In genomic region chr19:55640577-55641375, GRCh38 we compare ENCODE assay signal across 8 cellular contexts.
A peak's percentile ranks its signal among the peaks of the same experiment; 100 is the strongest.
DNase-seq lines count a peak whose midpoint lies in the region; ATAC-seq lines count a peak whose summit lies in the region.

Gene ZNF580 (plus strand): TSS chr19:55641002. CDS start chr19:55642509, 1,507 bp downstream.

- ATAC-seq in GM18909 (IDR thresholded peaks at IDR 0.05; ENCODE audit: poor library complexity, unreplicated experiment) (peak; percentile 39), GM18858 (IDR thresholded peaks at IDR 0.05; ENCODE audit: unreplicated experiment) (no peak)
- ATAC-seq in activated CD4-positive, CD25-positive, alpha-beta regulatory T cell treated with anti-CD3 and anti-CD28 coated beads, Interleukin-2, amount 50 U/mL, for 24 hours, result peak; percentile 30 to 31

- peak within 1 kb of the TSS; percentile 87 for H3K27ac ChIP-seq in cingulate gyrus (ENCODE audit: low read depth, low read length)

- DNase-seq in AG20443 (ENCODE audit: low spot score), result peak; percentile 82
- DNase-seq in NCI-H146 treated with DMSO at 0.1 percent for 48 hours (lab: John Stamatoyannopoulos, UW; ENCODE audit: unreplicated experiment), result peak; percentile 60
- peak; percentile 35 for DNase-seq in kidney glomerular epithelial cell (lab: John Stamatoyannopoulos, UW)
- peak; percentile 22 to 53 for DNase-seq in stimulated activated CD4-positive, alpha-beta T cell treated with anti-CD3 and anti-CD28 coated beads, Interleukin-1b, Interleukin-23, amount 100 ng/mL, for 1 hour (ENCODE audit: low read depth in 2 of 2)
